ENCODE assay signal across 17 cellular contexts in genomic region chr7:141617280-141617679, GRCh38.
DNase-seq lines count a peak whose midpoint lies in the region; ATAC-seq and TF ChIP-seq lines count a peak whose summit lies in the region.
"Had no signal": no experiment of that assay in that cellular context is flagged by ENCODE, and none has a peak within 500 bp of the region (broad histone marks: within the 10 kb centered on the region; RNA-seq: fewer than 3 reads in every experiment).

No MANE protein-coding gene starts in this region.

- peaks cover 17% of the 10 kb centered on the region for H3K36me3 Mint-ChIP-seq in mesothelial cell of epicardium

- H3K9me3 Mint-ChIP-seq in mesothelial cell of epicardium, result peaks cover 2% of the 10 kb centered on the region
- H3K9me3 Mint-ChIP-seq: CD4-positive, alpha-beta memory T cell had no signal

- intact Hi-C loops in PC-3 (cut with micrococcal nuclease), result loop anchor here (1.0 to 5.0 kb wide), 2 partner anchors 33 to 60 kb away; no protein-coding TSS in a partner anchor

- H3K4ac ChIP-seq in mesenchymal stem cell (ENCODE audit: low read depth in 1 of 2, low read length in 2 of 2), result no peak overlapping the region

- H2AK5ac ChIP-seq in mesenchymal stem cell (ENCODE audit: low read length, severe bottlenecking), result no peak overlapping the region

- H3K27ac ChIP-seq in PC-3 (ENCODE audit: low read length), result no peak overlapping the region
- H3K27ac ChIP-seq in epithelial cell of prostate, result no peak overlapping the region
- H3K27ac ChIP-seq in mesenchymal stem cell (ENCODE audit: low read length, poor library complexity, severe bottlenecking), result no peak overlapping the region

- DNase-seq in EL (peak; percentile 19), PC-3 (peak; percentile 53), epithelial cell of prostate (ENCODE audit: low read depth, low spot score) (peak; percentile 0), mesothelial cell of epicardium (ENCODE audit: low spot score in 2 of 2, unreplicated experiment in 2 of 2) (no peak), HCEC 1CT (no peak), mesenchymal stem cell (no peak)
- DNase-seq: BE2C; CD4-positive, alpha-beta memory T cell; DMS79; GDM1; NCI-H1930; NCI-H2171; NCI-H446 treated with DMSO at 0.1 percent for 48 hours; NCI-H748 treated with DMSO at 0.1 percent for 48 hours had no signal

- no peak overlapping the region for H3K23ac ChIP-seq in mesenchymal stem cell (ENCODE audit: low read length in 2 of 2)

- H3K4me2 ChIP-seq in PC-3 (ENCODE audit: low read length) (no peak overlapping the region), mesenchymal stem cell (ENCODE audit: low read length, poor library complexity, severe bottlenecking) (no peak overlapping the region)

- H3K27ac Mint-ChIP-seq in mesothelial cell of epicardium, result peak overlapping the region; percentile 61
- H3K27ac Mint-ChIP-seq: CD4-positive, alpha-beta memory T cell had no signal

- no peaks in the 10 kb centered on the region for H3K27me3 Mint-ChIP-seq in mesothelial cell of epicardium (ENCODE audit: low read depth)
- H3K27me3 Mint-ChIP-seq: CD4-positive, alpha-beta memory T cell had no signal

- H4K20me1 ChIP-seq in PC-3 (ENCODE audit: low read length), result no peaks in the 10 kb centered on the region

- POLR2A ChIA-PET in PC-3 (lab: Charles Lee; ENCODE audit: unreplicated experiment), result no interaction called here

- no peaks in the 10 kb centered on the region for H3F3A ChIP-seq in PC-3 (ENCODE audit: low read length, unreplicated experiment)

- H3K9me3 ChIP-seq in PC-3 (ENCODE audit: low read length) (no peaks in the 10 kb centered on the region), mesenchymal stem cell (ENCODE audit: control insufficient read depth, low read length) (no peaks in the 10 kb centered on the region)
- H3K9me3 ChIP-seq: BE2C, HAP-1 had no signal

- H4K91ac ChIP-seq in mesenchymal stem cell (ENCODE audit: low read length), result no peak overlapping the region

- H2BK12ac ChIP-seq in mesenchymal stem cell (ENCODE audit: low read length in 2 of 2), result no peak overlapping the region

- H4K8ac ChIP-seq in mesenchymal stem cell (ENCODE audit: low read length), result no peak overlapping the region

- H3K9ac ChIP-seq in PC-3 (ENCODE audit: low read length), result no peak overlapping the region
- H3K9ac ChIP-seq in mesenchymal stem cell (ENCODE audit: low read length), result no peak overlapping the region

- TF ChIP-seq CTCF in PC-3 (conservative IDR thresholded peaks at IDR 0.05; ENCODE audit: low read depth, low read length) (no peak), mesothelial cell of epicardium (IDR thresholded peaks at IDR 0.05; ENCODE audit: unreplicated experiment) (no peak)

- no peak overlapping the region for H3K18ac ChIP-seq in mesenchymal stem cell (ENCODE audit: low read depth in 1 of 2, low read length in 2 of 2)

- H3K4me1 ChIP-seq in PC-3 (ENCODE audit: insufficient read depth, low read length), result peaks cover 9% of the 10 kb centered on the region; the same call in 1 of the 2 replicates
- no peaks in the 10 kb centered on the region for H3K4me1 ChIP-seq in mesenchymal stem cell (ENCODE audit: control insufficient read depth, insufficient read depth, low read depth, low read length)
- H3K4me1 ChIP-seq: BE2C, HAP-1 had no signal

- no peak overlapping the region for H2AFZ ChIP-seq in PC-3 (ENCODE audit: low read length)
- H2AFZ ChIP-seq in mesenchymal stem cell (ENCODE audit: low read depth, low read length), result no peak overlapping the region

- no peak overlapping the region for H2BK120ac ChIP-seq in mesenchymal stem cell (ENCODE audit: low read depth, low read length)

- H3K4me3 Mint-ChIP-seq in mesothelial cell of epicardium, result no peak overlapping the region
- H3K4me3 Mint-ChIP-seq: CD4-positive, alpha-beta memory T cell had no signal

- H3K4me3 ChIP-seq in PC-3 (ENCODE audit: low read length) (no peak overlapping the region), mesenchymal stem cell (ENCODE audit: insufficient read depth in 1 of 2, low read depth in 1 of 2, low read length in 2 of 2) (no peak overlapping the region)
- H3K4me3 ChIP-seq: HAP-1 had no signal

- no peak overlapping the region for H3K14ac ChIP-seq in mesenchymal stem cell (ENCODE audit: low read length in 2 of 2)

- CTCF ChIA-PET in PC-3 (lab: Charles Lee), result no interaction called here

- peaks cover 3% of the 10 kb centered on the region for H3K4me1 Mint-ChIP-seq in mesothelial cell of epicardium

- no peaks in the 10 kb centered on the region for H3K9me2 ChIP-seq in PC-3 (replicated peaks; ENCODE audit: low read length)

- no peak overlapping the region for H2BK15ac ChIP-seq in mesenchymal stem cell (ENCODE audit: low read depth, poor library complexity, severe bottlenecking)

- no peak overlapping the region for H2BK5ac ChIP-seq in mesenchymal stem cell (ENCODE audit: low read depth, low read length, poor library complexity, severe bottlenecking)

- H3K36me3 ChIP-seq in PC-3 (ENCODE audit: low read depth, low read length) (peaks cover 12% of the 10 kb centered on the region), mesenchymal stem cell (ENCODE audit: control insufficient read depth in 1 of 2, insufficient read depth in 2 of 2, low read depth in 1 of 2, low read length in 2 of 2) (peaks cover 0 to 33% of the 10 kb centered on the region in 2 experiments)

- H3K27me3 ChIP-seq in PC-3 (ENCODE audit: low read length) (no peaks in the 10 kb centered on the region), mesenchymal stem cell (ENCODE audit: control insufficient read depth in 1 of 2, insufficient read depth in 1 of 2, low read length in 2 of 2) (no peaks in the 10 kb centered on the region)
- H3K27me3 ChIP-seq: BE2C had no signal

- ATAC-seq in PC-3 (peak; percentile 73), HG03520 (IDR thresholded peaks at IDR 0.05; ENCODE audit: unreplicated experiment) (no peak), HG03045 (IDR thresholded peaks at IDR 0.05; ENCODE audit: unreplicated experiment) (no peak)

- H3K79me2 ChIP-seq in PC-3 (ENCODE audit: low read length), result no peaks in the 10 kb centered on the region

- no TSS peak for BruUV-seq in PC-3 (replicated peaks; lab: Mats Ljungman, UMichigan)

- no peaks in the 10 kb centered on the region for H3K79me1 ChIP-seq in mesenchymal stem cell (replicated peaks; ENCODE audit: low read length, poor library complexity, severe bottlenecking)

Comparison
In these comparisons a context has a peak if more than half of its experiments do, and no peak if none do; other contexts are left out.
1. DNase-seq: peak in EL (single experiment), PC-3 (single experiment) and epithelial cell of prostate (single experiment); none in mesothelial cell of epicardium (0 of 2), HCEC 1CT (single experiment) and mesenchymal stem cell (single experiment).